ENCODE assay signal across 1 cellular context in genomic region chr16:75647492-75648264, GRCh38.
TF ChIP-seq lines count a peak whose summit lies in the region.

Gene KARS1, minus strand, starts transcription at chr16:75647665. Its CDS starts 26 bp downstream, at chr16:75647639.
Gene TERF2IP, plus strand, starts transcription at chr16:75647773. Its CDS starts 110 bp downstream, at chr16:75647883.

TF ChIP-seq in HepG2, 621 proteins besides CTCF, POLR2A, EP300 and RAD21 (continued from another document and continues in another):
- TF ChIP-seq DR1 (CRISPR knock-in tag; IDR thresholded peaks at IDR 0.05) (peak; percentile 65; the same call in 1 of the 2 replicates), BRCA1 (CRISPR knock-in tag; IDR thresholded peaks at IDR 0.05) (peak; percentile 22; the same call in 1 of the 2 replicates), ZNF44 (CRISPR knock-in tag; IDR thresholded peaks at IDR 0.05) (peak; percentile 67; the same call in 1 of the 2 replicates), JUNB (CRISPR knock-in tag; IDR thresholded peaks at IDR 0.05; ENCODE audit: borderline replicate concordance) (no peak), ZNF816 (CRISPR knock-in tag; IDR thresholded peaks at IDR 0.05; ENCODE audit: borderline replicate concordance) (peak; percentile 81; the same call in 1 of the 2 replicates), MTA1 (CRISPR knock-in tag; IDR thresholded peaks at IDR 0.05; ENCODE audit: borderline replicate concordance) (no peak), ZSCAN21 (CRISPR knock-in tag; IDR thresholded peaks at IDR 0.05; ENCODE audit: borderline replicate concordance) (peak; percentile 67; the same call in 1 of the 2 replicates), DPF2 (CRISPR knock-in tag; IDR thresholded peaks at IDR 0.05; ENCODE audit: borderline replicate concordance, low read depth) (no peak), ZNF10 (CRISPR knock-in tag; IDR thresholded peaks at IDR 0.05; ENCODE audit: borderline replicate concordance, low read depth) (no peak), SALL2 (CRISPR knock-in tag; IDR thresholded peaks at IDR 0.05) (peak; percentile 63), ZSCAN29 (CRISPR knock-in tag; conservative IDR thresholded peaks at IDR 0.05) (no peak; the same call in 1 of the 2 replicates), ETS1 (CRISPR knock-in tag; IDR thresholded peaks at IDR 0.05) (no peak), MZF1 (CRISPR knock-in tag; IDR thresholded peaks at IDR 0.05; ENCODE audit: borderline replicate concordance) (no peak), PRMT3 (CRISPR knock-in tag; IDR thresholded peaks at IDR 0.05; ENCODE audit: borderline replicate concordance, low read depth) (peak; percentile 83; the same call in 1 of the 2 replicates), ZNF468 (CRISPR knock-in tag; IDR thresholded peaks at IDR 0.05) (no peak; the same call in none of the 2 replicates), ZNF891 (CRISPR knock-in tag; IDR thresholded peaks at IDR 0.05) (peak; percentile 69), ZNF205 (CRISPR knock-in tag; IDR thresholded peaks at IDR 0.05) (peak; percentile 85), RXRA (CRISPR knock-in tag; IDR thresholded peaks at IDR 0.05) (peak; percentile 71), HNF4A (CRISPR knock-in tag; IDR thresholded peaks at IDR 0.05) (no peak), ZNF577 (CRISPR knock-in tag; IDR thresholded peaks at IDR 0.05; ENCODE audit: borderline replicate concordance, low read depth) (no peak), GFI1 (CRISPR knock-in tag; IDR thresholded peaks at IDR 0.05; ENCODE audit: borderline replicate concordance) (peak; percentile 64), ARHGAP35 (CRISPR knock-in tag; IDR thresholded peaks at IDR 0.05; ENCODE audit: borderline replicate concordance) (peak; percentile 92), DDIT3 (CRISPR knock-in tag; IDR thresholded peaks at IDR 0.05) (0 out of 2 replicates have a peak, but pooled peaks have one; percentile 19), ZBED4 (CRISPR knock-in tag; IDR thresholded peaks at IDR 0.05; ENCODE audit: borderline replicate concordance) (peak; percentile 89), ZNF883 (CRISPR knock-in tag; IDR thresholded peaks at IDR 0.05; ENCODE audit: not compliant biosample characterization) (peak; percentile 92), LCORL (IDR thresholded peaks at IDR 0.05) (peak; percentile 24; the same call in 1 of the 2 replicates), LCORL (CRISPR knock-in tag; IDR thresholded peaks at IDR 0.05) (peak; percentile 59; the same call in 1 of the 2 replicates), ZNF772 (CRISPR knock-in tag; IDR thresholded peaks at IDR 0.05) (peak; percentile 72; the same call in 1 of the 2 replicates), KMT2A (CRISPR knock-in tag; IDR thresholded peaks at IDR 0.05) (peak; percentile 99), THAP7 (CRISPR knock-in tag; IDR thresholded peaks at IDR 0.05) (no peak), ZNF276 (CRISPR knock-in tag; IDR thresholded peaks at IDR 0.05; ENCODE audit: low read depth) (peak; percentile 61; the same call in 1 of the 2 replicates)
- TF ChIP-seq, protein P1, sequence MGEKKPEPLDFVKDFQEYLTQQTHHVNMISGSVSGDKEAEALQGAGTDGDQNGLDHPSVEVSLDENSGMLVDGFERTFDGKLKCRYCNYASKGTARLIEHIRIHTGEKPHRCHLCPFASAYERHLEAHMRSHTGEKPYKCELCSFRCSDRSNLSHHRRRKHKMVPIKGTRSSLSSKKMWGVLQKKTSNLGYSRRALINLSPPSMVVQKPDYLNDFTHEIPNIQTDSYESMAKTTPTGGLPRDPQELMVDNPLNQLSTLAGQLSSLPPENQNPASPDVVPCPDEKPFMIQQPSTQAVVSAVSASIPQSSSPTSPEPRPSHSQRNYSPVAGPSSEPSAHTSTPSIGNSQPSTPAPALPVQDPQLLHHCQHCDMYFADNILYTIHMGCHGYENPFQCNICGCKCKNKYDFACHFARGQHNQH (CRISPR knock-in tag; IDR thresholded peaks at IDR 0.05): peak; percentile 93
- TF ChIP-seq, protein P2, sequence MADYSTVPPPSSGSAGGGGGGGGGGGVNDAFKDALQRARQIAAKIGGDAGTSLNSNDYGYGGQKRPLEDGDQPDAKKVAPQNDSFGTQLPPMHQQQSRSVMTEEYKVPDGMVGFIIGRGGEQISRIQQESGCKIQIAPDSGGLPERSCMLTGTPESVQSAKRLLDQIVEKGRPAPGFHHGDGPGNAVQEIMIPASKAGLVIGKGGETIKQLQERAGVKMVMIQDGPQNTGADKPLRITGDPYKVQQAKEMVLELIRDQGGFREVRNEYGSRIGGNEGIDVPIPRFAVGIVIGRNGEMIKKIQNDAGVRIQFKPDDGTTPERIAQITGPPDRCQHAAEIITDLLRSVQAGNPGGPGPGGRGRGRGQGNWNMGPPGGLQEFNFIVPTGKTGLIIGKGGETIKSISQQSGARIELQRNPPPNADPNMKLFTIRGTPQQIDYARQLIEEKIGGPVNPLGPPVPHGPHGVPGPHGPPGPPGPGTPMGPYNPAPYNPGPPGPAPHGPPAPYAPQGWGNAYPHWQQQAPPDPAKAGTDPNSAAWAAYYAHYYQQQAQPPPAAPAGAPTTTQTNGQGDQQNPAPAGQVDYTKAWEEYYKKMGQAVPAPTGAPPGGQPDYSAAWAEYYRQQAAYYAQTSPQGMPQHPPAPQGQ (CRISPR knock-in tag; IDR thresholded peaks at IDR 0.05; ENCODE audit: borderline replicate concordance): no peak
- TF ChIP-seq, protein P3, sequence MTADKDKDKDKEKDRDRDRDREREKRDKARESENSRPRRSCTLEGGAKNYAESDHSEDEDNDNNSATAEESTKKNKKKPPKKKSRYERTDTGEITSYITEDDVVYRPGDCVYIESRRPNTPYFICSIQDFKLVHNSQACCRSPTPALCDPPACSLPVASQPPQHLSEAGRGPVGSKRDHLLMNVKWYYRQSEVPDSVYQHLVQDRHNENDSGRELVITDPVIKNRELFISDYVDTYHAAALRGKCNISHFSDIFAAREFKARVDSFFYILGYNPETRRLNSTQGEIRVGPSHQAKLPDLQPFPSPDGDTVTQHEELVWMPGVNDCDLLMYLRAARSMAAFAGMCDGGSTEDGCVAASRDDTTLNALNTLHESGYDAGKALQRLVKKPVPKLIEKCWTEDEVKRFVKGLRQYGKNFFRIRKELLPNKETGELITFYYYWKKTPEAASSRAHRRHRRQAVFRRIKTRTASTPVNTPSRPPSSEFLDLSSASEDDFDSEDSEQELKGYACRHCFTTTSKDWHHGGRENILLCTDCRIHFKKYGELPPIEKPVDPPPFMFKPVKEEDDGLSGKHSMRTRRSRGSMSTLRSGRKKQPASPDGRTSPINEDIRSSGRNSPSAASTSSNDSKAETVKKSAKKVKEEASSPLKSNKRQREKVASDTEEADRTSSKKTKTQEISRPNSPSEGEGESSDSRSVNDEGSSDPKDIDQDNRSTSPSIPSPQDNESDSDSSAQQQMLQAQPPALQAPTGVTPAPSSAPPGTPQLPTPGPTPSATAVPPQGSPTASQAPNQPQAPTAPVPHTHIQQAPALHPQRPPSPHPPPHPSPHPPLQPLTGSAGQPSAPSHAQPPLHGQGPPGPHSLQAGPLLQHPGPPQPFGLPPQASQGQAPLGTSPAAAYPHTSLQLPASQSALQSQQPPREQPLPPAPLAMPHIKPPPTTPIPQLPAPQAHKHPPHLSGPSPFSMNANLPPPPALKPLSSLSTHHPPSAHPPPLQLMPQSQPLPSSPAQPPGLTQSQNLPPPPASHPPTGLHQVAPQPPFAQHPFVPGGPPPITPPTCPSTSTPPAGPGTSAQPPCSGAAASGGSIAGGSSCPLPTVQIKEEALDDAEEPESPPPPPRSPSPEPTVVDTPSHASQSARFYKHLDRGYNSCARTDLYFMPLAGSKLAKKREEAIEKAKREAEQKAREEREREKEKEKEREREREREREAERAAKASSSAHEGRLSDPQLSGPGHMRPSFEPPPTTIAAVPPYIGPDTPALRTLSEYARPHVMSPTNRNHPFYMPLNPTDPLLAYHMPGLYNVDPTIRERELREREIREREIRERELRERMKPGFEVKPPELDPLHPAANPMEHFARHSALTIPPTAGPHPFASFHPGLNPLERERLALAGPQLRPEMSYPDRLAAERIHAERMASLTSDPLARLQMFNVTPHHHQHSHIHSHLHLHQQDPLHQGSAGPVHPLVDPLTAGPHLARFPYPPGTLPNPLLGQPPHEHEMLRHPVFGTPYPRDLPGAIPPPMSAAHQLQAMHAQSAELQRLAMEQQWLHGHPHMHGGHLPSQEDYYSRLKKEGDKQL (CRISPR knock-in tag; IDR thresholded peaks at IDR 0.05; ENCODE audit: low read depth): 0 out of 2 replicates have a peak, but pooled peaks have one; percentile 5
- TF ChIP-seq, protein P4, sequence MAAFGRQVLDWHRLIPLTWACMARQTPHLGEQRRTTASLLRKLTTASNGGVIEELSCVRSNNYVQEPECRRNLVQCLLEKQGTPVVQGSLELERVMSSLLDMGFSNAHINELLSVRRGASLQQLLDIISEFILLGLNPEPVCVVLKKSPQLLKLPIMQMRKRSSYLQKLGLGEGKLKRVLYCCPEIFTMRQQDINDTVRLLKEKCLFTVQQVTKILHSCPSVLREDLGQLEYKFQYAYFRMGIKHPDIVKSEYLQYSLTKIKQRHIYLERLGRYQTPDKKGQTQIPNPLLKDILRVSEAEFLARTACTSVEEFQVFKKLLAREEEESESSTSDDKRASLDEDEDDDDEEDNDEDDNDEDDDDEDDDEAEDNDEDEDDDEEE (CRISPR knock-in tag; IDR thresholded peaks at IDR 0.05): peak; percentile 92; the same call in 1 of the 2 replicates
